Comparison of ENCODE assay signal across 11 cellular contexts in genomic region chr3:151890721-151891141, GRCh38. TPM values are rescaled to one million over a fixed set of nuclear protein-coding genes. Genes with fewer than 3 reads are reported as not detected.
A peak's percentile ranks its signal among the peaks of the same experiment; 100 is the strongest.
DNase-seq lines count a peak whose midpoint lies in the region; ATAC-seq lines count a peak whose summit lies in the region.
"Had no signal": no experiment of that assay in that cellular context is flagged by ENCODE, and none has a peak within 500 bp of the region (broad histone marks: within the 10 kb centered on the region; RNA-seq: fewer than 3 reads in every experiment).

No MANE protein-coding gene starts in this region.

- ATAC-seq in GM19328 (IDR thresholded peaks at IDR 0.05; ENCODE audit: unreplicated experiment) (peak; percentile 71), HG03103 (IDR thresholded peaks at IDR 0.05; ENCODE audit: low read depth, unreplicated experiment) (peak; percentile 82), HG03045 (IDR thresholded peaks at IDR 0.05; ENCODE audit: unreplicated experiment) (no peak)
- ATAC-seq in activated T-cell treated with anti-CD3 and anti-CD28 coated beads, Interleukin-2, amount 50 U/mL, for 4 hours, result no peak
- ATAC-seq: esophagus mucosa had no signal

- peaks cover 5% of the 10 kb centered on the region for H3K9me3 Mint-ChIP-seq in activated T-cell treated with anti-CD3 and anti-CD28 coated beads, Interleukin-2, amount 50 U/mL, for 4 hours
- H3K9me3 Mint-ChIP-seq: nephron had no signal

- H3K4me1 Mint-ChIP-seq in activated T-cell treated with anti-CD3 and anti-CD28 coated beads, Interleukin-2, amount 50 U/mL, for 4 hours (ENCODE audit: low read depth), result peaks cover 17% of the 10 kb centered on the region

- no peaks in the 10 kb centered on the region for H3K36me3 Mint-ChIP-seq in activated T-cell treated with anti-CD3 and anti-CD28 coated beads, Interleukin-2, amount 50 U/mL, for 4 hours (ENCODE audit: insufficient read depth)

- H3K27me3 Mint-ChIP-seq in activated T-cell treated with anti-CD3 and anti-CD28 coated beads, Interleukin-2, amount 50 U/mL, for 4 hours (ENCODE audit: low read depth), result no peaks in the 10 kb centered on the region

- in situ Hi-C loops in G401 (cut with HindIII; ENCODE audit: low sequenced_read_pairs), result no loop called here

- DNase-seq in NCI-H69 (lab: John Stamatoyannopoulos, UW) (peak; percentile 91), myocyte (ENCODE audit: low read depth) (peak; percentile 35), G401 (ENCODE audit: low spot score) (no peak)
- DNase-seq in activated T-cell treated with anti-CD3 and anti-CD28 coated beads, Interleukin-2, amount 50 U/mL, for 4 hours, result no peak
- DNase-seq in stimulated activated naive CD4-positive, alpha-beta T cell (lab: John Stamatoyannopoulos, UW), result no peak

- no peak overlapping the region for H3K4me3 Mint-ChIP-seq in activated T-cell treated with anti-CD3 and anti-CD28 coated beads, Interleukin-2, amount 50 U/mL, for 4 hours
- H3K4me3 Mint-ChIP-seq: nephron had no signal

RNA-seq across cellular contexts. Expression of gene SUCNR1, which starts 17.3 kb away (rescaled TPM):
- total RNA-seq in myocyte, result not detected in 2 replicates
- polyA plus RNA-seq in myocyte (2012), result not detected
- not detected for total RNA-seq in activated T-cell treated with anti-CD3 and anti-CD28 coated beads, Interleukin-2, amount 50 U/mL, for 4 hours
- total RNA-seq in G401 (2014; rRNA removed; shearing (Covaris generic)), result 0.03 TPM in 1 of 2 replicates, not detected in the other
- total RNA-seq: esophagus mucosa, H1 had no signal
- polyA plus RNA-seq: H1 had no signal

Comparison
In these comparisons a context has a peak if more than half of its experiments do, and no peak if none do; other contexts are left out.
1. ATAC-seq: peak in GM19328 (single experiment) and HG03103 (single experiment); none in activated T-cell treated with anti-CD3 and anti-CD28 coated beads, Interleukin-2, amount 50 U/mL, for 4 hours (0 of 2) and HG03045 (single experiment).
2. DNase-seq: peak in NCI-H69 (single experiment) and myocyte (single experiment); none in activated T-cell treated with anti-CD3 and anti-CD28 coated beads, Interleukin-2, amount 50 U/mL, for 4 hours (single experiment), stimulated activated naive CD4-positive, alpha-beta T cell (0 of 6) and G401 (single experiment).